8 cellular contexts compared by ENCODE assay signal in genomic region chr18:77000527-77000926, GRCh38.
DNase-seq lines count a peak whose midpoint lies in the region; ATAC-seq and TF ChIP-seq lines count a peak whose summit lies in the region.

No MANE protein-coding gene starts in this region.

- H2AFZ ChIP-seq in OCI-LY1 (ENCODE audit: low read length) = no peak overlapping the region

- no peaks in the 10 kb centered on the region for H3K9me3 Mint-ChIP-seq in activated T-cell treated with anti-CD3 and anti-CD28 coated beads, Interleukin-2, amount 50 U/mL, for 4 hours
- no peaks in the 10 kb centered on the region for H3K9me3 Mint-ChIP-seq in progenitor cell of endocrine pancreas (ENCODE audit: low read depth)

- no peaks in the 10 kb centered on the region for H3K79me2 ChIP-seq in OCI-LY1 (ENCODE audit: insufficient read depth, low read length)

- H3K4me1 ChIP-seq in BE2C (no peaks in the 10 kb centered on the region), OCI-LY1 (ENCODE audit: insufficient read depth, low read length, severe bottlenecking) (peaks cover 54% of the 10 kb centered on the region)

- peak overlapping the region; percentile 81 for H3K27ac ChIP-seq in OCI-LY1 (ENCODE audit: low read depth, low read length, poor library complexity, severe bottlenecking)

- DNase-seq in BE2C = peak; percentile 44
- peak; percentile 47 for DNase-seq in activated T-cell treated with anti-CD3 and anti-CD28 coated beads, Interleukin-2, amount 50 U/mL, for 4 hours
- DNase-seq in foreskin fibroblast = peak; percentile 27 to 76
- DNase-seq in progenitor cell of endocrine pancreas (ENCODE audit: low spot score, unreplicated experiment) = no peak
- DNase-seq in OCI-M2 (lab: John Stamatoyannopoulos, UW; ENCODE audit: unreplicated experiment) = no peak

- H3K4me1 Mint-ChIP-seq in activated T-cell treated with anti-CD3 and anti-CD28 coated beads, Interleukin-2, amount 50 U/mL, for 4 hours (ENCODE audit: low read depth) = peaks cover 20% of the 10 kb centered on the region
- H3K4me1 Mint-ChIP-seq in progenitor cell of endocrine pancreas (ENCODE audit: low read depth) = no peaks in the 10 kb centered on the region

- no peak overlapping the region for H3K9ac ChIP-seq in OCI-LY1 (ENCODE audit: low read length)

- H3K4me2 ChIP-seq in OCI-LY1 (ENCODE audit: low read length) = 0 out of 2 replicates have a peak overlapping the region, but pooled peaks have one; percentile 0

- H3K36me3 Mint-ChIP-seq in activated T-cell treated with anti-CD3 and anti-CD28 coated beads, Interleukin-2, amount 50 U/mL, for 4 hours (ENCODE audit: insufficient read depth) = peaks cover 4% of the 10 kb centered on the region
- H3K36me3 Mint-ChIP-seq in progenitor cell of endocrine pancreas (ENCODE audit: insufficient read depth) = no peaks in the 10 kb centered on the region

- no peak overlapping the region for H3K4me3 Mint-ChIP-seq in activated T-cell treated with anti-CD3 and anti-CD28 coated beads, Interleukin-2, amount 50 U/mL, for 4 hours
- H3K4me3 Mint-ChIP-seq in progenitor cell of endocrine pancreas (ENCODE audit: low read depth) = no peak overlapping the region

- peak; percentile 56 for ATAC-seq in GM18502 (IDR thresholded peaks at IDR 0.05; ENCODE audit: poor library complexity, unreplicated experiment)
- ATAC-seq in activated T-cell treated with anti-CD3 and anti-CD28 coated beads, Interleukin-2, amount 50 U/mL, for 4 hours = no peak
- no peak for ATAC-seq in HG03159 (IDR thresholded peaks at IDR 0.05; ENCODE audit: unreplicated experiment)

- H3F3A ChIP-seq in OCI-LY1 (ENCODE audit: insufficient read depth, low read length) = no peaks in the 10 kb centered on the region

- H3K9me2 ChIP-seq in OCI-LY1 (ENCODE audit: low read depth, low read length) = no peaks in the 10 kb centered on the region

- H3K36me3 ChIP-seq in BE2C (no peaks in the 10 kb centered on the region), OCI-LY1 (ENCODE audit: insufficient read depth, low read length) (no peaks in the 10 kb centered on the region; the same call in 1 of the 2 replicates)

- H3K9me3 ChIP-seq in BE2C (no peaks in the 10 kb centered on the region), OCI-LY1 (ENCODE audit: low read length) (no peaks in the 10 kb centered on the region)

- peak; percentile 82 for TF ChIP-seq CTCF in BE2C (IDR thresholded peaks at IDR 0.05; ENCODE audit: low read depth, low read length)
- TF ChIP-seq CTCF in OCI-LY1 (IDR thresholded peaks at IDR 0.05; ENCODE audit: low read length) = peak; percentile 97
- TF ChIP-seq CTCF in foreskin fibroblast (IDR thresholded peaks at IDR 0.05; ENCODE audit: low read depth, low read length) = peak; percentile 99
- peak; percentile 99 for TF ChIP-seq CTCF in progenitor cell of endocrine pancreas (IDR thresholded peaks at IDR 0.05; ENCODE audit: unreplicated experiment)

- H3K27ac Mint-ChIP-seq in progenitor cell of endocrine pancreas = no peak overlapping the region

- H3K27me3 ChIP-seq in BE2C (no peaks in the 10 kb centered on the region), OCI-LY1 (ENCODE audit: insufficient read depth, low read length) (no peaks in the 10 kb centered on the region)

- no peaks in the 10 kb centered on the region for H4K20me1 ChIP-seq in OCI-LY1 (ENCODE audit: insufficient read depth, low read length)

- H3K4me3 ChIP-seq in BE2C (ENCODE audit: low read depth, low read length) = peak overlapping the region; percentile 11
- H3K4me3 ChIP-seq in OCI-LY1 (ENCODE audit: low read depth, low read length, poor library complexity, severe bottlenecking) = no peak overlapping the region
- H3K4me3 ChIP-seq in foreskin fibroblast (ENCODE audit: low read depth in 1 of 2, low read length in 2 of 2) = peak overlapping the region; percentile 32 to 41

- no peaks in the 10 kb centered on the region for H3K27me3 Mint-ChIP-seq in activated T-cell treated with anti-CD3 and anti-CD28 coated beads, Interleukin-2, amount 50 U/mL, for 4 hours (ENCODE audit: low read depth)
- H3K27me3 Mint-ChIP-seq in progenitor cell of endocrine pancreas = no peaks in the 10 kb centered on the region

Comparison
In these comparisons a context has a peak if more than half of its experiments do, and no peak if none do; other contexts are left out.
1. DNase-seq: peak in BE2C (single experiment), activated T-cell treated with anti-CD3 and anti-CD28 coated beads, Interleukin-2, amount 50 U/mL, for 4 hours (single experiment) and foreskin fibroblast (2 of 2); none in progenitor cell of endocrine pancreas (single experiment) and OCI-M2 (single experiment).
2. Peak in every context shown above with its lines, with median percentiles within 50 percentile points of each other: CTCF ChIP-seq.